ENCODE assay signal across 9 cellular contexts in the genomic region with DNA sequence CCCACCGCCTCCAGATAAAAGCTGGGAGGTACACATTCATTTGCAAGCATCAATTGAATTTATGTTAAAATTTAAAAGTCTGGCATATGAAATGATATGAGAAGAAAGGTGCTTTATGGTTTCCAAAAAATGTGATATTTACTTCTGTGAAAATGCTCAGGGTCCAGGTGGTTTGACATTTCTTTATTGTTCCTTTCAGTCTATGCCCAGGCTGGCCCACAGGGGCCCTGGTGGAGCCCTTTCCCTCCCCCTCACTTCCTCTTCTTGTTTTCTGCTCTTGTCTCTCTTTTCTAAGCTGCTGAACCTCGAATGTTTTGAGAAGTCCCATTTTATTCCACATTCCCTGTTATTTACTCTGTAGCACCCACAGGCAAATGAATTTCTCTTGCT.
DNase-seq lines count a peak whose midpoint lies in the region; ATAC-seq and TF ChIP-seq lines count a peak whose summit lies in the region.
"Had no signal": no experiment of that assay in that cellular context is flagged by ENCODE, and none has a peak within 500 bp of the region (broad histone marks: within the 10 kb centered on the region; RNA-seq: fewer than 3 reads in every experiment).

No MANE protein-coding gene starts in this region.

- peaks cover 11% of the 10 kb centered on the region; the same call in 1 of the 2 replicates for H3K4me1 ChIP-seq in GM23338 (ENCODE audit: insufficient read depth)

- H3K9me3 Mint-ChIP-seq in GM23338 = no peaks in the 10 kb centered on the region
- H3K9me3 Mint-ChIP-seq in endothelial cell (ENCODE audit: unreplicated experiment) = no peaks in the 10 kb centered on the region

- ATAC-seq in GM18498 (IDR thresholded peaks at IDR 0.05; ENCODE audit: unreplicated experiment) = peak; percentile 74
- no peak for ATAC-seq in GM23338
- ATAC-seq in HG02938 (IDR thresholded peaks at IDR 0.05; ENCODE audit: unreplicated experiment) = no peak

- H3K9me2 ChIP-seq in GM23338 (ENCODE audit: insufficient read depth) = 0 out of 2 replicates have a peak, but pooled peaks cover 8% of the 10 kb centered on the region

- no peaks in the 10 kb centered on the region for H3K27me3 Mint-ChIP-seq in GM23338 (ENCODE audit: insufficient read depth, low read depth, poor library complexity)
- H3K27me3 Mint-ChIP-seq in endothelial cell (ENCODE audit: unreplicated experiment) = no peaks in the 10 kb centered on the region

- H3K36me3 Mint-ChIP-seq in GM23338 (ENCODE audit: low read depth) (no peaks in the 10 kb centered on the region), endothelial cell (ENCODE audit: low read depth, unreplicated experiment) (no peaks in the 10 kb centered on the region)

- peak overlapping the region; percentile 66; the same call in 1 of the 2 replicates for H2AFZ ChIP-seq in GM23338

- no peaks in the 10 kb centered on the region for H3K79me2 ChIP-seq in GM23338 (replicated peaks; ENCODE audit: insufficient read depth)

- H4K20me1 ChIP-seq in GM23338 (replicated peaks; ENCODE audit: insufficient read depth) = no peaks in the 10 kb centered on the region

- no peak overlapping the region for H3K27ac ChIP-seq in GM23338 (ENCODE audit: low read depth)

- no peaks in the 10 kb centered on the region for H3F3A ChIP-seq in GM23338 (replicated peaks; ENCODE audit: low read depth)

- H3K36me3 ChIP-seq in GM23338 (ENCODE audit: insufficient read depth) = no peaks in the 10 kb centered on the region

- H3K27me3 ChIP-seq in GM23338 (ENCODE audit: insufficient read depth) = no peaks in the 10 kb centered on the region

- H3K4me3 Mint-ChIP-seq in GM23338 (no peak overlapping the region), endothelial cell (ENCODE audit: unreplicated experiment) (no peak overlapping the region)

- TF ChIP-seq CTCF in GM23338 (conservative IDR thresholded peaks at IDR 0.05; ENCODE audit: low read depth in 2 of 2) (no peak), endothelial cell (IDR thresholded peaks at IDR 0.05; ENCODE audit: unreplicated experiment) (no peak)

- H3K4me2 ChIP-seq in GM23338 = peak overlapping the region; percentile 51; the same call in 1 of the 2 replicates

- H3K4me1 Mint-ChIP-seq in GM23338 (peaks cover 10% of the 10 kb centered on the region), endothelial cell (ENCODE audit: unreplicated experiment) (peaks cover 43% of the 10 kb centered on the region)

- H3K4me3 ChIP-seq in GM23338 = no peak overlapping the region

- DNase-seq in GM23338 (ENCODE audit: low spot score) = no peak
- peak; percentile 32 for DNase-seq in OCI-M1 (lab: John Stamatoyannopoulos, UW)
- DNase-seq in endothelial cell (ENCODE audit: low spot score) = no peak
- no peak for DNase-seq in anterior cingulate cortex (lab: John Stamatoyannopoulos, UW)
- no peak for DNase-seq in HuH-7 (ENCODE audit: low spot score)
- no peak for DNase-seq in SHP77 treated with DMSO at 0.1 percent for 48 hours (lab: John Stamatoyannopoulos, UW)
- DNase-seq: trophoblast cell had no signal

- no peak overlapping the region for H3K27ac Mint-ChIP-seq in GM23338
- peak overlapping the region; percentile 11 for H3K27ac Mint-ChIP-seq in endothelial cell (ENCODE audit: unreplicated experiment)

TF ChIP-seq in GM23338, 12 proteins besides CTCF, POLR2A, EP300 and RAD21:
- TF ChIP-seq EZH2 (IDR thresholded peaks at IDR 0.05; ENCODE audit: low read depth, unreplicated experiment) (no peak), REST (IDR thresholded peaks at IDR 0.05; ENCODE audit: unreplicated experiment) (no peak), CREB1 (CRISPR knock-in tag; IDR thresholded peaks at IDR 0.05; ENCODE audit: low read depth) (no peak), NANOG (IDR thresholded peaks at IDR 0.05; ENCODE audit: borderline replicate concordance) (no peak), ZNF114 (CRISPR knock-in tag; IDR thresholded peaks at IDR 0.05) (no peak), EZH2phosphoT487 (IDR thresholded peaks at IDR 0.05; ENCODE audit: unreplicated experiment) (no peak), ZNF331 (CRISPR knock-in tag; IDR thresholded peaks at IDR 0.05; ENCODE audit: low read depth) (no peak)
- TF ChIP-seq, protein P1, sequence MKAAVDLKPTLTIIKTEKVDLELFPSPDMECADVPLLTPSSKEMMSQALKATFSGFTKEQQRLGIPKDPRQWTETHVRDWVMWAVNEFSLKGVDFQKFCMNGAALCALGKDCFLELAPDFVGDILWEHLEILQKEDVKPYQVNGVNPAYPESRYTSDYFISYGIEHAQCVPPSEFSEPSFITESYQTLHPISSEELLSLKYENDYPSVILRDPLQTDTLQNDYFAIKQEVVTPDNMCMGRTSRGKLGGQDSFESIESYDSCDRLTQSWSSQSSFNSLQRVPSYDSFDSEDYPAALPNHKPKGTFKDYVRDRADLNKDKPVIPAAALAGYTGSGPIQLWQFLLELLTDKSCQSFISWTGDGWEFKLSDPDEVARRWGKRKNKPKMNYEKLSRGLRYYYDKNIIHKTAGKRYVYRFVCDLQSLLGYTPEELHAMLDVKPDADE (IDR thresholded peaks at IDR 0.05) = no peak
